ENCODE assay signal across 11 cellular contexts in the genomic region with DNA sequence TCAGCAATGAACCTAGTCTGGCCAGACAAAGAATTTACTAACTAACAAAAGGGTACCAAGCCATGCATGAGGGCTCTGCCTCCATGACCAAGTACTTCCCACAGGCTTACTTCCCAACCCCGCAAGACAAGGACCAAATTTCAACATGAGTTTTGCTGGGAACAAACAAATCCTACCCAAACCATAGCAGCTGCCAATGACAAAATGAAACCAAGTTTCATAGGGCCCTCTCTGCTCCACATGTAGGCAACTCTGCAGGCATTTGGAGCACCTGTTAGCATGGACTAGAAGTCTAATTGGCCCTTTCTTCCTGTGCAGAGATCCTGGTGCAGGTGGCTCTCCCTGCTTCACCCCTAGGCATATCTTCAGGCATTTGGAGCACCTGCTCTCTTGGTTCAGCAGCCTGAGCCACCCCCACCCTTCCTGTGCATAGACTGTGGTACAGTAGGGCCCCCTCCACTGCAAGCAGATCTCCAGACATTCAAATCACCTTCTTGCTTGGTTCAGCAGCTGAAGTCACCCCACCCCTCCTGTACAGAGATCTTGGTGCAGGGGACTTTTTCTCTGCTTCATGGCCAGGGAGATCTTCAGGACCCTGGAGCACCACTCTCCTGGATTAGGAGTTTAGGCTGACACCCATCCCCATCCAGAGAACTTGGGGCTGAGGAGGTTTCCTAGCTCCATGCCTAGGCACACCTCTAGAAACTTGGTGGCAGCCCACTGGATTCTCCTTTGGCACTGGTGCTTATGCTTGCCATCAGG.
A peak's percentile ranks its signal among the peaks of the same experiment; 100 is the strongest.
DNase-seq lines count a peak whose midpoint lies in the region; ATAC-seq, FAIRE-seq and TF ChIP-seq lines count a peak whose summit lies in the region.
"Had no signal": no experiment of that assay in that cellular context is flagged by ENCODE, and none has a peak within 500 bp of the region (broad histone marks: within the 10 kb centered on the region; RNA-seq: fewer than 3 reads in every experiment).

No MANE protein-coding gene starts in this region.

- ATAC-seq in activated T-helper 17 cell treated with anti-CD3 and anti-CD28 coated beads, Interleukin-2, amount 50 U/mL, for 72 hours (replicated peaks): no peak
- peak; percentile 67 for ATAC-seq in mucosa of descending colon

- H3K9me3 Mint-ChIP-seq in activated T-helper 17 cell treated with anti-CD3 and anti-CD28 coated beads, Interleukin-2, amount 50 U/mL, for 72 hours: no peaks in the 10 kb centered on the region

- no peaks in the 10 kb centered on the region for H3K36me3 ChIP-seq in DOHH2 (ENCODE audit: control insufficient read depth, low read length)
- H3K36me3 ChIP-seq in mucosa of descending colon (ENCODE audit: low read depth): no peaks in the 10 kb centered on the region
- H3K36me3 ChIP-seq: adrenal gland, ovary had no signal

- H3K4me2 ChIP-seq in DOHH2 (ENCODE audit: low read length): peak overlapping the region; percentile 28; the same call in 1 of the 2 replicates

- H3K4me1 ChIP-seq in DOHH2 (ENCODE audit: control insufficient read depth, low read length): peaks cover 24% of the 10 kb centered on the region
- H3K4me1 ChIP-seq in mucosa of descending colon (ENCODE audit: low read depth): no peaks in the 10 kb centered on the region

- H3K79me2 ChIP-seq in DOHH2 (ENCODE audit: control insufficient read depth, low read length): no peaks in the 10 kb centered on the region

- H3K9me2 ChIP-seq in DOHH2 (replicated peaks; ENCODE audit: control insufficient read depth, low read length): no peaks in the 10 kb centered on the region

- intact Hi-C loops in mucosa of descending colon (cut with DNase I, micrococcal nuclease): no loop called here

- peak overlapping the region; percentile 99 for H3K27ac Mint-ChIP-seq in activated T-helper 17 cell treated with anti-CD3 and anti-CD28 coated beads, Interleukin-2, amount 50 U/mL, for 72 hours

- FAIRE-seq in D721Med (lab: Jason Lieb, UNC): no peak

- no peaks in the 10 kb centered on the region for H4K20me1 ChIP-seq in DOHH2 (ENCODE audit: control insufficient read depth, insufficient read depth, low read depth, low read length)

- H3K9me3 ChIP-seq in DOHH2 (ENCODE audit: control insufficient read depth, insufficient read depth, low read length) (no peaks in the 10 kb centered on the region; the same call in 1 of the 2 replicates), mucosa of descending colon (no peaks in the 10 kb centered on the region)
- H3K9me3 ChIP-seq: adrenal gland, ovary had no signal

- DNase-seq in Jurkat, Clone E6-1 (ENCODE audit: low read depth, low spot score): peak; percentile 27
- DNase-seq in mucosa of descending colon (no peak), D721Med (ENCODE audit: insufficient read length, low spot score) (no peak), activated gamma-delta T cell treated with Interleukin-2 at 50 U/mL for 16 hours (no peak), coronary artery (ENCODE audit: low spot score) (no peak)
- DNase-seq: left ventricle myocardium superior, ovary had no signal

- H3K27ac ChIP-seq in DOHH2 (ENCODE audit: low read depth, low read length) (no peak overlapping the region), coronary artery (no peak overlapping the region)
- H3K27ac ChIP-seq: adrenal gland, ovary, RWPE1 had no signal

- peak overlapping the region; percentile 88 for H3K4me3 Mint-ChIP-seq in activated T-helper 17 cell treated with anti-CD3 and anti-CD28 coated beads, Interleukin-2, amount 50 U/mL, for 72 hours

- peaks cover 14% of the 10 kb centered on the region for H3K36me3 Mint-ChIP-seq in activated T-helper 17 cell treated with anti-CD3 and anti-CD28 coated beads, Interleukin-2, amount 50 U/mL, for 72 hours (ENCODE audit: low read depth)

- H3K27me3 Mint-ChIP-seq in activated T-helper 17 cell treated with anti-CD3 and anti-CD28 coated beads, Interleukin-2, amount 50 U/mL, for 72 hours: no peaks in the 10 kb centered on the region

- H3K4me3 ChIP-seq in DOHH2 (ENCODE audit: low read length) (no peak overlapping the region), mucosa of descending colon (no peak overlapping the region), coronary artery (no peak overlapping the region)
- no peak overlapping the region for H3K4me3 ChIP-seq in Jurkat, Clone E6-1 (ENCODE audit: low read length)
- H3K4me3 ChIP-seq: adrenal gland, ovary had no signal

- H3K27me3 ChIP-seq in DOHH2 (ENCODE audit: control insufficient read depth, low read length): no peaks in the 10 kb centered on the region; the same call in 1 of the 2 replicates
- H3K27me3 ChIP-seq: adrenal gland, ovary had no signal

- H3F3A ChIP-seq in DOHH2 (ENCODE audit: control insufficient read depth, insufficient read depth): no peaks in the 10 kb centered on the region

- TF ChIP-seq CTCF in DOHH2 (IDR thresholded peaks at IDR 0.05; ENCODE audit: low read depth, low read length, poor library complexity, severe bottlenecking): no peak
- no peak for TF ChIP-seq CTCF in mucosa of descending colon (IDR thresholded peaks at IDR 0.05)
- TF ChIP-seq CTCF in D721Med (IDR thresholded peaks at IDR 0.05; ENCODE audit: insufficient read depth, missing control alignments): no peak
- no peak for TF ChIP-seq CTCF in coronary artery (IDR thresholded peaks at IDR 0.05)

- peaks cover 62% of the 10 kb centered on the region for H3K4me1 Mint-ChIP-seq in activated T-helper 17 cell treated with anti-CD3 and anti-CD28 coated beads, Interleukin-2, amount 50 U/mL, for 72 hours
